In the genomic region with DNA sequence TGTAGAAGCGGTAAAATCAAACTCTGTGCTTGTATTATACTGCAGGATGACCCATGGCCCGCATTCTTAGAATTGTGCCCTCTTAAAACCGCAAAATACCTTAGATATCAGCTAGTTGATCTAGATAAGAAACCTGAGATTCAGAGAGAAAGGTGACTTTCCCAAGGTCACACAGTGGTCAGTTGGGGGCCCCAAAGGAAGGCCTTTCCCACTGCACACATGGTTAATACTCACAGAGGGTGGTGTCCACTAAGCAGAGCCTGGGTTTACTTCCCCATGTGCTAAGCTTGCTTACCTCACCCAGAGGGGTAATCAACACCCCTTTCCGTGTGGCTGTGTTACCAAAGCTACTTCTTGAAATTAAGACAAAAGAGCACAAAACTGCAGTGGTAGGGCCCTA, we compare ENCODE assay signal across 1 cellular context.
TF ChIP-seq lines count a peak whose summit lies in the region.

No MANE protein-coding gene starts in this region.

TF ChIP-seq in H1, 55 proteins besides CTCF, POLR2A, EP300 and RAD21:
- TF ChIP-seq BRCA1 (IDR thresholded peaks at IDR 0.05; ENCODE audit: low read depth, low read length), result no peak
- TF ChIP-seq CTBP2 (IDR thresholded peaks at IDR 0.05; ENCODE audit: borderline replicate concordance, insufficient read depth, insufficient read length, low read length), result no peak
- TF ChIP-seq RNF2 (IDR thresholded peaks at IDR 0.05; ENCODE audit: borderline replicate concordance, low read depth, low read length, missing control alignments, poor library complexity, severe bottlenecking), result no peak
- no peak for TF ChIP-seq HDAC2 (IDR thresholded peaks at IDR 0.05; ENCODE audit: borderline replicate concordance in 1 of 2, low read depth in 2 of 2, low read length in 2 of 2)
- TF ChIP-seq SRF (IDR thresholded peaks at IDR 0.05; ENCODE audit: low read depth, low read length), result no peak
- TF ChIP-seq YY1 (IDR thresholded peaks at IDR 0.05; ENCODE audit: low read depth, low read length), result no peak
- TF ChIP-seq SIN3A (conservative IDR thresholded peaks at IDR 0.05 in 1 of 2, IDR thresholded peaks at IDR 0.05 in 1 of 2; ENCODE audit: low read depth in 1 of 2, low read length in 2 of 2), result no peak
- TF ChIP-seq, protein P1, sequence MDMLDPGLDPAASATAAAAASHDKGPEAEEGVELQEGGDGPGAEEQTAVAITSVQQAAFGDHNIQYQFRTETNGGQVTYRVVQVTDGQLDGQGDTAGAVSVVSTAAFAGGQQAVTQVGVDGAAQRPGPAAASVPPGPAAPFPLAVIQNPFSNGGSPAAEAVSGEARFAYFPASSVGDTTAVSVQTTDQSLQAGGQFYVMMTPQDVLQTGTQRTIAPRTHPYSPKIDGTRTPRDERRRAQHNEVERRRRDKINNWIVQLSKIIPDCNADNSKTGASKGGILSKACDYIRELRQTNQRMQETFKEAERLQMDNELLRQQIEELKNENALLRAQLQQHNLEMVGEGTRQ (IDR thresholded peaks at IDR 0.05; ENCODE audit: low read length), result no peak
- no peak for TF ChIP-seq MAFK (IDR thresholded peaks at IDR 0.05; ENCODE audit: low read depth, low read length)
- no peak for TF ChIP-seq CHD1 (IDR thresholded peaks at IDR 0.05; ENCODE audit: low read depth, low read length)
- TF ChIP-seq NRF1 (IDR thresholded peaks at IDR 0.05; ENCODE audit: low read depth, low read length), result no peak
- no peak for TF ChIP-seq CEBPB (IDR thresholded peaks at IDR 0.05; ENCODE audit: low read depth, low read length)
- TF ChIP-seq BACH1 (IDR thresholded peaks at IDR 0.05; ENCODE audit: low read length), result no peak
- TF ChIP-seq, protein P2, sequence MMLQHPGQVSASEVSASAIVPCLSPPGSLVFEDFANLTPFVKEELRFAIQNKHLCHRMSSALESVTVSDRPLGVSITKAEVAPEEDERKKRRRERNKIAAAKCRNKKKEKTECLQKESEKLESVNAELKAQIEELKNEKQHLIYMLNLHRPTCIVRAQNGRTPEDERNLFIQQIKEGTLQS (IDR thresholded peaks at IDR 0.05; ENCODE audit: insufficient read depth, low read depth, low read length), result no peak
- TF ChIP-seq TAF7 (optimal IDR thresholded peaks at IDR 0.05; ENCODE audit: borderline replicate concordance, low read depth, low read length), result no peak
- TF ChIP-seq SP2 (IDR thresholded peaks at IDR 0.05; ENCODE audit: low read length), result no peak
